24 cellular contexts compared by ENCODE assay signal in the genomic region with DNA sequence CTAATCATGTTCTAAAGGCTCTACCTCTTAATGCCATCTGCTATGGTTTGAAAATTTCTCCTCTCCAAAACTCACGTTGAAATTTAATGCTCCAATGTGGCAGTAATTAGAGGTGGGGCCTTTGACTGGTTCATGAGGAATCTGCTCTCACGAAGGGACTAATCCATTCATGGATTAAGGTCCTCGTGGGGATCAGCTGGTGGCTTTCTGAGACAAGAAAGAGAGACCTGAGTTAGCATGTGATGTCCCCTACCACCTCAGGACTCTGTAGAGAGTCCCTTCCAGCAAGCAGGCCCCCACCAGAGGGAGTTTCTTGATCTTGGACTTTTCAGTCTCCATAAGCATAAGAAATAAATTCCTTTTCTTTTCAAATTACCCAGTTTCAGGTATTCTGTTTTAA.
"Had no signal": no experiment of that assay in that cellular context is flagged by ENCODE, and none has a peak within 500 bp of the region (broad histone marks: within the 10 kb centered on the region; RNA-seq: fewer than 3 reads in every experiment).

No MANE protein-coding gene starts in this region.

- H3K4me3 Mint-ChIP-seq: activated CD4-positive, alpha-beta memory T cell treated with anti-CD3 and anti-CD28 coated beads for 36 hours; activated CD4-positive, alpha-beta T cell treated with anti-CD3 and anti-CD28 coated beads for 36 hours; activated CD8-positive, alpha-beta memory T cell treated with anti-CD3 and anti-CD28 coated beads, Interleukin-2, amount 10 ng/mL, durations not matched to agents 7 days and 5 days; activated naive CD4-positive, alpha-beta T cell treated with anti-CD3 and anti-CD28 coated beads for 36 hours; activated naive CD8-positive, alpha-beta T cell treated with anti-CD3 and anti-CD28 coated beads, Interleukin-2, amount 50 U/mL, for 24 hours; naive thymus-derived CD8-positive, alpha-beta T cell had no signal

- H3K27me3 Mint-ChIP-seq: activated CD4-positive, alpha-beta memory T cell treated with anti-CD3 and anti-CD28 coated beads for 36 hours; activated CD8-positive, alpha-beta memory T cell treated with anti-CD3 and anti-CD28 coated beads, Interleukin-2, amount 10 ng/mL, durations not matched to agents 7 days and 5 days; activated naive CD8-positive, alpha-beta T cell treated with anti-CD3 and anti-CD28 coated beads, Interleukin-2, amount 50 U/mL, for 24 hours; progenitor cell of endocrine pancreas had no signal

- DNase-seq: activated CD4-positive, alpha-beta memory T cell treated with anti-CD3 and anti-CD28 coated beads for 36 hours; activated CD4-positive, alpha-beta T cell treated with anti-CD3 and anti-CD28 coated beads for 36 hours; activated CD8-positive, alpha-beta memory T cell treated with anti-CD3 and anti-CD28 coated beads, Interleukin-2, amount 10 ng/mL, durations not matched to agents 7 days and 5 days; activated naive CD4-positive, alpha-beta T cell treated with anti-CD3 and anti-CD28 coated beads for 36 hours; activated naive CD8-positive, alpha-beta T cell treated with anti-CD3 and anti-CD28 coated beads, Interleukin-2, amount 50 U/mL, for 24 hours; activated T-cell treated with anti-CD3 and anti-CD28 coated beads, Interleukin-2, amount 50 U/mL, for 1 hour; aorta; dermis blood vessel endothelial cell; erythroblast; islet precursor cell; mucosa of descending colon; naive thymus-derived CD8-positive, alpha-beta T cell; right cardiac atrium; small intestine; stimulated activated CD4-positive, alpha-beta T cell treated with anti-CD3 and anti-CD28 coated beads, Interleukin-4, amount 100 ng/mL, for 4 hours; stimulated activated CD8-positive, alpha-beta memory T cell treated with anti-CD3 and anti-CD28 coated beads, Interleukin-4, amount 100 ng/mL, for 48 hours; stimulated activated naive CD4-positive, alpha-beta T cell treated with Interleukin-2 at 50 U/mL for 16 hours; substantia nigra; T1000; uterus had no signal

- ATAC-seq: activated CD4-positive, alpha-beta T cell treated with anti-CD3 and anti-CD28 coated beads for 36 hours; activated CD8-positive, alpha-beta memory T cell treated with anti-CD3 and anti-CD28 coated beads, Interleukin-2, amount 10 ng/mL, durations not matched to agents 7 days and 5 days; activated naive CD8-positive, alpha-beta T cell treated with anti-CD3 and anti-CD28 coated beads, Interleukin-2, amount 50 U/mL, for 24 hours; gastroesophageal sphincter; mucosa of descending colon; naive thymus-derived CD8-positive, alpha-beta T cell; right cardiac atrium had no signal

- H3K36me3 ChIP-seq: uterus had no signal

- H3K4me3 ChIP-seq: gastroesophageal sphincter, mucosa of descending colon, tibial nerve, uterus had no signal

- H3K9me3 Mint-ChIP-seq: activated CD4-positive, alpha-beta memory T cell treated with anti-CD3 and anti-CD28 coated beads for 36 hours; activated naive CD4-positive, alpha-beta T cell treated with anti-CD3 and anti-CD28 coated beads for 36 hours; activated T-helper 2 cell treated with anti-CD3 and anti-CD28 coated beads, Interferon-gamma antibody, Interleukin-2, Interleukin-4, amounts not matched to agents 10 μg/mL and 5 μg/mL and 100 μg/mL, durations not matched to agents 14 hours and 24 hours and 36 hours had no signal

- H3K4me1 Mint-ChIP-seq: activated CD4-positive, alpha-beta T cell treated with anti-CD3 and anti-CD28 coated beads for 36 hours; activated CD8-positive, alpha-beta memory T cell treated with anti-CD3 and anti-CD28 coated beads, Interleukin-2, amount 10 ng/mL, durations not matched to agents 7 days and 5 days; activated naive CD8-positive, alpha-beta T cell treated with anti-CD3 and anti-CD28 coated beads, Interleukin-2, amount 50 U/mL, for 24 hours; naive thymus-derived CD8-positive, alpha-beta T cell had no signal

- H3K36me3 Mint-ChIP-seq: activated CD4-positive, alpha-beta memory T cell treated with anti-CD3 and anti-CD28 coated beads for 36 hours; activated CD8-positive, alpha-beta memory T cell treated with anti-CD3 and anti-CD28 coated beads, Interleukin-2, amount 10 ng/mL, durations not matched to agents 7 days and 5 days; naive thymus-derived CD8-positive, alpha-beta T cell had no signal

- H3K4me1 ChIP-seq: gastroesophageal sphincter had no signal

- H3K27ac Mint-ChIP-seq: activated CD4-positive, alpha-beta memory T cell treated with anti-CD3 and anti-CD28 coated beads for 36 hours; activated CD4-positive, alpha-beta T cell treated with anti-CD3 and anti-CD28 coated beads for 36 hours; activated CD8-positive, alpha-beta memory T cell treated with anti-CD3 and anti-CD28 coated beads, Interleukin-2, amount 10 ng/mL, durations not matched to agents 7 days and 5 days; activated naive CD4-positive, alpha-beta T cell treated with anti-CD3 and anti-CD28 coated beads for 36 hours; activated naive CD8-positive, alpha-beta T cell treated with anti-CD3 and anti-CD28 coated beads, Interleukin-2, amount 50 U/mL, for 24 hours; activated T-helper 2 cell treated with anti-CD3 and anti-CD28 coated beads, Interferon-gamma antibody, Interleukin-2, Interleukin-4, amounts not matched to agents 10 μg/mL and 5 μg/mL and 100 μg/mL, durations not matched to agents 14 hours and 24 hours and 36 hours; naive thymus-derived CD8-positive, alpha-beta T cell had no signal

- H3K27ac ChIP-seq: gastroesophageal sphincter, tibial nerve, uterus had no signal

- H3K9me3 ChIP-seq: gastroesophageal sphincter, mucosa of descending colon, tibial nerve, uterus had no signal

- H3K27me3 ChIP-seq: gastroesophageal sphincter, tibial nerve, uterus had no signal
